2 cellular contexts compared by ENCODE assay signal in the genomic region with DNA sequence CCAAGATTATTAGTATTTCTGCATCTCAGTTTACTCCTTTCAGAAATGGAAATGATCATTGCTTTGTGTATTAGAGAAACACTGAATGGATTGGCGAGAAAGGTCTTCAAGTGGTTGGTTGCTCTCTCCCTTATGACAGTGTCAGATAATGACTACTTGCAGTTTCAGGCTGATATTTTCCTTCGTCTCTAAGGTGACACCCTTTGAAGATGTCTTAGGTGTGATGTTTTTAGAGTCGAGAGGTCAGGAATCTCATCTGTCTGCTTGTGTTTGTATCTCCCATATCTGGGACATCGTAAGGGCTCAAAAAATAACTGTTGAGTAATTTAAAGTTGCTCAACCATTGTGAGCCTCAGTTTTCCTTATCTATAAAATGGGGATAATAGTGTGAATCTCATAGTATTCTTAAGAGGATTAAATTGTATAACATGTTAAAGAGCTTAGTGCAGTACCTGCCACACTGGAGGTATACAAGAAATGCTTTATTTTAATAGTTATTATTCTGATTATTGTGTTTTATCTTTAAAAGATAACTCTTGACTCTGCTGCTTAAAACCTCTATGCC.
TF ChIP-seq lines count a peak whose summit lies in the region.

No MANE protein-coding gene starts in this region.

TF ChIP-seq in HepG2, 621 proteins besides CTCF, POLR2A, EP300 and RAD21:
- TF ChIP-seq ZNF629 (CRISPR knock-in tag; conservative IDR thresholded peaks at IDR 0.05) (peak; percentile 58), ZNF83 (CRISPR knock-in tag; IDR thresholded peaks at IDR 0.05; ENCODE audit: borderline replicate concordance) (no peak), NKX3-1 (CRISPR knock-in tag; IDR thresholded peaks at IDR 0.05) (no peak)
TF ChIP-seq in HepG2: peak in this region for 1.

TF ChIP-seq in K562, 482 proteins besides CTCF, POLR2A, EP300 and RAD21:
- TF ChIP-seq ETV6 (IDR thresholded peaks at IDR 0.05; ENCODE audit: borderline replicate concordance in 1 of 2, low read depth in 2 of 2, low read length in 1 of 2) (no peak), ETV6 (CRISPR knock-in tag; IDR thresholded peaks at IDR 0.05; ENCODE audit: borderline replicate concordance) (no peak), RBM25 (IDR thresholded peaks at IDR 0.05; ENCODE audit: low read depth, low read length, severe bottlenecking) (peak; percentile 54), BCOR (IDR thresholded peaks at IDR 0.05) (0 out of 2 replicates have a peak, but pooled peaks have one; percentile 19)
TF ChIP-seq in K562: peak in this region for 2.
